In genomic region chrX:1215123-1215823, GRCh38 we compare ENCODE assay signal across 1 cellular context.
TF ChIP-seq lines count a peak whose summit lies in the region.

No MANE protein-coding gene starts in this region.

TF ChIP-seq in HepG2, 621 proteins besides CTCF, POLR2A, EP300 and RAD21 (continued from another document):
- TF ChIP-seq ZNF639 (CRISPR knock-in tag; conservative IDR thresholded peaks at IDR 0.05) (no peak), SNRNP70 (IDR thresholded peaks at IDR 0.05; ENCODE audit: low read depth, low read length) (no peak), ZNF737 (CRISPR knock-in tag; IDR thresholded peaks at IDR 0.05; ENCODE audit: borderline replicate concordance) (no peak), DBP (CRISPR knock-in tag; IDR thresholded peaks at IDR 0.05; ENCODE audit: not compliant biosample characterization) (no peak), ZNF276 (CRISPR knock-in tag; IDR thresholded peaks at IDR 0.05; ENCODE audit: low read depth) (no peak), THAP9 (CRISPR knock-in tag; IDR thresholded peaks at IDR 0.05; ENCODE audit: borderline replicate concordance) (no peak), CBX2 (IDR thresholded peaks at IDR 0.05; ENCODE audit: low read depth, low read length) (no peak), CBX2 (CRISPR knock-in tag; IDR thresholded peaks at IDR 0.05; ENCODE audit: low read depth) (no peak), HNF4G (IDR thresholded peaks at IDR 0.05; ENCODE audit: borderline replicate concordance, low read depth, low read length) (no peak), HNF4G (CRISPR knock-in tag; IDR thresholded peaks at IDR 0.05; ENCODE audit: borderline replicate concordance, low read depth) (no peak), PCBP1 (IDR thresholded peaks at IDR 0.05; ENCODE audit: borderline replicate concordance, low read depth, low read length) (no peak), JDP2 (CRISPR knock-in tag; IDR thresholded peaks at IDR 0.05; ENCODE audit: borderline replicate concordance) (no peak), SALL1 (CRISPR knock-in tag; IDR thresholded peaks at IDR 0.05) (no peak), KLF12 (CRISPR knock-in tag; IDR thresholded peaks at IDR 0.05; ENCODE audit: borderline replicate concordance) (no peak), ZNF629 (CRISPR knock-in tag; conservative IDR thresholded peaks at IDR 0.05) (no peak)
